In genomic region chr20:56925696-56926101, GRCh38 we compare ENCODE assay signal across 10 cellular contexts.
DNase-seq lines count a peak whose midpoint lies in the region; ATAC-seq, FAIRE-seq and TF ChIP-seq lines count a peak whose summit lies in the region.
"Had no signal": no experiment of that assay in that cellular context is flagged by ENCODE, and none has a peak within 500 bp of the region (broad histone marks: within the 10 kb centered on the region; RNA-seq: fewer than 3 reads in every experiment).

No MANE protein-coding gene starts in this region.

- H3K4me1 ChIP-seq in HAP-1: peaks cover 8% of the 10 kb centered on the region; the same call in 1 of the 2 replicates
- H3K4me1 ChIP-seq in NT2/D1 (ENCODE audit: insufficient read depth, insufficient read length): peaks cover 5% of the 10 kb centered on the region
- no peaks in the 10 kb centered on the region for H3K4me1 ChIP-seq in lower lobe of right lung
- no peaks in the 10 kb centered on the region for H3K4me1 ChIP-seq in small intestine (ENCODE audit: control insufficient read depth in 2 of 2, insufficient read depth in 1 of 2, low read depth in 1 of 2, low read length in 1 of 2)

- peak overlapping the region; percentile 97 for H3K27ac Mint-ChIP-seq in glutamatergic neuron (ENCODE audit: unreplicated experiment)
- no peak overlapping the region for H3K27ac Mint-ChIP-seq in progenitor cell of endocrine pancreas

- DNase-seq in HAP-1 (ENCODE audit: low spot score in 2 of 2) (no peak), NT2/D1 (ENCODE audit: low read depth, low spot score) (no peak), glutamatergic neuron (peak; percentile 57), progenitor cell of endocrine pancreas (ENCODE audit: low spot score, unreplicated experiment) (no peak), RKO (ENCODE audit: low spot score) (no peak), activated gamma-delta T cell (lab: John Stamatoyannopoulos, UW) (no peak), lower lobe of right lung (no peak), small intestine (no peak)
- DNase-seq: activated naive CD4-positive, alpha-beta T cell had no signal

- H3K27ac ChIP-seq in lower lobe of right lung (no peak overlapping the region), small intestine (ENCODE audit: low read depth in 1 of 2, low read length in 1 of 2) (no peak overlapping the region)

- no peaks in the 10 kb centered on the region for H3K36me3 Mint-ChIP-seq in glutamatergic neuron (ENCODE audit: unreplicated experiment)
- no peaks in the 10 kb centered on the region for H3K36me3 Mint-ChIP-seq in progenitor cell of endocrine pancreas (ENCODE audit: insufficient read depth)

- H3K36me3 ChIP-seq in HAP-1 (replicated peaks) (no peaks in the 10 kb centered on the region), NT2/D1 (ENCODE audit: insufficient read depth, insufficient read length, low read length) (no peaks in the 10 kb centered on the region), lower lobe of right lung (no peaks in the 10 kb centered on the region), small intestine (ENCODE audit: control insufficient read depth in 2 of 2, insufficient read depth in 2 of 2, low read length in 2 of 2) (no peaks in the 10 kb centered on the region)

- H3K27me3 ChIP-seq in HAP-1 (ENCODE audit: low read depth) (no peaks in the 10 kb centered on the region), NT2/D1 (ENCODE audit: insufficient read depth, insufficient read length) (peaks cover 31% of the 10 kb centered on the region), lower lobe of right lung (ENCODE audit: low read depth) (peaks cover 86% of the 10 kb centered on the region), small intestine (ENCODE audit: control insufficient read depth in 2 of 2, insufficient read depth in 2 of 2, low read length in 2 of 2) (peaks cover 3 to 38% of the 10 kb centered on the region in 2 donors)

- TF ChIP-seq CTCF in glutamatergic neuron (IDR thresholded peaks at IDR 0.05; ENCODE audit: partially characterized antibody, unreplicated experiment) (no peak), progenitor cell of endocrine pancreas (IDR thresholded peaks at IDR 0.05; ENCODE audit: unreplicated experiment) (no peak), lower lobe of right lung (IDR thresholded peaks at IDR 0.05) (no peak)

- FAIRE-seq in small intestine (lab: Jason Lieb, UNC): no peak

- intact Hi-C loops in lower lobe of right lung (cut with DNase I): no loop called here

- H3K4me1 Mint-ChIP-seq in glutamatergic neuron (ENCODE audit: low read depth, unreplicated experiment): peaks cover 34% of the 10 kb centered on the region
- peaks cover 3% of the 10 kb centered on the region for H3K4me1 Mint-ChIP-seq in progenitor cell of endocrine pancreas (ENCODE audit: low read depth)

- H3K4me3 ChIP-seq in HAP-1: peak overlapping the region; percentile 24
- H3K4me3 ChIP-seq in NT2/D1 (ENCODE audit: insufficient read length, low read depth): peak overlapping the region; percentile 51
- H3K4me3 ChIP-seq in lower lobe of right lung: no peak overlapping the region
- no peak overlapping the region for H3K4me3 ChIP-seq in small intestine (ENCODE audit: low read depth in 1 of 2, low read length in 2 of 2)

- WGBS in small intestine, 3 donors: 3 to 6% (median 6%) methylated on average over 27 to 28 of the region's 28 CpGs

- H3K27me3 Mint-ChIP-seq in glutamatergic neuron (ENCODE audit: unreplicated experiment): peaks cover 4% of the 10 kb centered on the region
- peaks cover 97% of the 10 kb centered on the region for H3K27me3 Mint-ChIP-seq in progenitor cell of endocrine pancreas

- in situ Hi-C loops in HAP-1 (cut with MboI; ENCODE audit: low sequenced_read_pairs): no loop called here

- peaks cover 11% of the 10 kb centered on the region for H3K9me3 Mint-ChIP-seq in glutamatergic neuron (ENCODE audit: unreplicated experiment)
- H3K9me3 Mint-ChIP-seq in progenitor cell of endocrine pancreas (ENCODE audit: low read depth): no peaks in the 10 kb centered on the region

- peak overlapping the region; percentile 82 for H3K9ac ChIP-seq in NT2/D1 (ENCODE audit: insufficient read length, low read depth)

- H3K9me3 ChIP-seq in HAP-1 (no peaks in the 10 kb centered on the region), NT2/D1 (ENCODE audit: insufficient read depth, low read length) (no peaks in the 10 kb centered on the region), lower lobe of right lung (no peaks in the 10 kb centered on the region), small intestine (ENCODE audit: control insufficient read depth, low read depth) (no peaks in the 10 kb centered on the region)

- H3K4me3 Mint-ChIP-seq in glutamatergic neuron (ENCODE audit: unreplicated experiment) (peak overlapping the region; percentile 87), progenitor cell of endocrine pancreas (ENCODE audit: low read depth) (peak overlapping the region; percentile 52)

- no peak for ATAC-seq in lower lobe of right lung
- ATAC-seq: Right ventricle myocardium inferior had no signal

Comparison
In these comparisons a context has a peak if more than half of its experiments do, and no peak if none do; other contexts are left out.
1. H3K4me3 ChIP-seq: peak in HAP-1 (single experiment) and NT2/D1 (single experiment); none in lower lobe of right lung (single experiment) and small intestine (0 of 2).